Comparison of ENCODE assay signal across 8 cellular contexts in the genomic region with DNA sequence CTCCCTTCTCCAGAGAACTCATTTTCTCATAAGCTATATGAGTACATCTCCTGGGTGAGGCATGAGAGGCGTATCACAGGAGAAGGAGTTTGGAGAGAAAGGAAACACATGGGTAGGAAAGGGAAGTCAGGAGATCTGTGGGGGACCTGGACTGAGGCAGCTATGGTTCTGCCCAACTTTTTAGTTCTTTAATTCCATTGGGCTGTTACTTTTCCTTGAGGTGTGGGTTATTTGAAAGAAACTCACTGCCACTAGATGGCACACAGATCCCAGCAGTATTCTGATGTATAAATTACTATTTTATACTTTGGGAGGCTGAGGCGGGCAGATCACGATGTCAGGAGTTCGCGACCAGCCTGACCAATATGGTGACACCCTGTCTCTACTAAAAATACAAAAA.
A peak's percentile ranks its signal among the peaks of the same experiment; 100 is the strongest.
DNase-seq lines count a peak whose midpoint lies in the region; ATAC-seq and TF ChIP-seq lines count a peak whose summit lies in the region.

No MANE protein-coding gene starts in this region.

- no peaks in the 10 kb centered on the region for H3K4me1 ChIP-seq in Caco-2
- H3K4me1 ChIP-seq in KMS-11 (ENCODE audit: low read depth, poor library complexity, severe bottlenecking), result peaks cover 26% of the 10 kb centered on the region
- no peaks in the 10 kb centered on the region for H3K4me1 ChIP-seq in right lobe of liver

- CTCF ChIA-PET in Caco-2 (lab: Charles Lee), result interaction anchor here (0.6 to 2.5 kb wide), 14 partner anchors 14 to 305 kb away, joined by 3 to 17 read pairs (median 4); no protein-coding TSS in a partner anchor

- ATAC-seq in right lobe of liver (peak; percentile 46 to 66 (median 48)), GM18511 (IDR thresholded peaks at IDR 0.05; ENCODE audit: unreplicated experiment) (no peak), HG03139 (IDR thresholded peaks at IDR 0.05; ENCODE audit: unreplicated experiment) (no peak)

- 46% methylated on average over 5 of the region's 5 CpGs for WGBS in right lobe of liver (ENCODE audit: insufficient coverage, low coverage, low lambda C conversion rate, missing lambda C conversion rate)

- no peaks in the 10 kb centered on the region for H3K27me3 ChIP-seq in Caco-2 (replicated peaks; ENCODE audit: control insufficient read depth, insufficient read depth, low read length)
- H3K27me3 ChIP-seq in KMS-11 (ENCODE audit: insufficient read depth, low read depth), result no peaks in the 10 kb centered on the region
- no peaks in the 10 kb centered on the region for H3K27me3 ChIP-seq in right lobe of liver

- TF ChIP-seq POLR2A in right lobe of liver (IDR thresholded peaks at IDR 0.05), result no peak

- H3K9ac ChIP-seq in KMS-11, result no peak overlapping the region

- H3K9me3 ChIP-seq in Caco-2 (no peaks in the 10 kb centered on the region), right lobe of liver (no peaks in the 10 kb centered on the region)

- intact Hi-C loops in Caco-2 (cut with micrococcal nuclease; ENCODE audit: unreplicated experiment) (loop anchor here (1.0 kb wide), 3 partner anchors 59 to 158 kb away; no protein-coding TSS in a partner anchor), right lobe of liver (cut with DNase I) (no loop called here)

- TF ChIP-seq CTCF in Caco-2 (IDR thresholded peaks at IDR 0.05; ENCODE audit: insufficient read depth in 1 of 2, low read depth in 1 of 2, low read length in 1 of 2, severe bottlenecking in 1 of 2, unreplicated experiment in 1 of 2) (peak; percentile 63 to 68), KMS-11 (conservative IDR thresholded peaks at IDR 0.05; ENCODE audit: low read depth, low read length) (peak; percentile 46), astrocyte of the spinal cord (IDR thresholded peaks at IDR 0.05; ENCODE audit: low read depth, low read length) (peak; percentile 60), right lobe of liver (IDR thresholded peaks at IDR 0.05) (peak; percentile 39 to 53 (median 40))

- no peaks in the 10 kb centered on the region for H3K9me3 Mint-ChIP-seq in Caco-2 (ENCODE audit: unreplicated experiment)

- H3K27ac ChIP-seq in KMS-11 (no peak overlapping the region), right lobe of liver (no peak overlapping the region)

- H4K20me1 ChIP-seq in KMS-11 (ENCODE audit: insufficient read depth), result no peaks in the 10 kb centered on the region

- no peak overlapping the region for H3K4me3 ChIP-seq in Caco-2 (ENCODE audit: low read depth, low read length)
- H3K4me3 ChIP-seq in KMS-11 (IDR thresholded peaks at IDR 0.05; ENCODE audit: insufficient read depth, low read depth, low read length), result no peak overlapping the region
- H3K4me3 ChIP-seq in astrocyte of the spinal cord (ENCODE audit: low read depth, low read length), result no peak overlapping the region
- no peak overlapping the region for H3K4me3 ChIP-seq in right lobe of liver

- no peak overlapping the region for H3K4me3 Mint-ChIP-seq in Caco-2 (ENCODE audit: unreplicated experiment)

- in situ Hi-C loops in astrocyte of the spinal cord (cut with HindIII; ENCODE audit: low sequenced_read_pairs), result no loop called here

- H3K79me2 ChIP-seq in KMS-11 (ENCODE audit: insufficient read depth, low read depth), result 0 out of 2 replicates have a peak, but pooled peaks cover 3% of the 10 kb centered on the region

- peaks cover 5% of the 10 kb centered on the region for H3K36me3 Mint-ChIP-seq in Caco-2 (ENCODE audit: insufficient read depth, unreplicated experiment)

- no peaks in the 10 kb centered on the region for H3K27me3 Mint-ChIP-seq in Caco-2 (ENCODE audit: insufficient read depth, unreplicated experiment)

- H3K36me3 ChIP-seq in Caco-2 (ENCODE audit: control insufficient read depth, insufficient read depth, low read length) (no peaks in the 10 kb centered on the region), KMS-11 (ENCODE audit: insufficient read depth) (no peaks in the 10 kb centered on the region), right lobe of liver (no peaks in the 10 kb centered on the region)

- H3K4me1 Mint-ChIP-seq in Caco-2 (ENCODE audit: low read depth, unreplicated experiment), result peaks cover 7% of the 10 kb centered on the region

- H3K4me2 ChIP-seq in KMS-11, result no peak overlapping the region

- H2AFZ ChIP-seq in KMS-11 (ENCODE audit: low read depth), result no peak overlapping the region

- BruUV-seq in Caco-2 (replicated peaks; lab: Mats Ljungman, UMichigan), result no TSS peak

- POLR2A ChIA-PET in Caco-2 (lab: Charles Lee), result no interaction called here

- H3K27ac Mint-ChIP-seq in Caco-2 (ENCODE audit: unreplicated experiment), result no peak overlapping the region

- DNase-seq in Caco-2 (peak in 1 of 2 experiments; percentile 50), astrocyte of the spinal cord (ENCODE audit: low read depth, low spot score) (peak; percentile 53), right lobe of liver (no peak), GDM1 (lab: John Stamatoyannopoulos, UW) (no peak), pons (ENCODE audit: low spot score) (no peak)

Comparison
In these comparisons a context has a peak if more than half of its experiments do, and no peak if none do; other contexts are left out.
1. ATAC-seq: peak in right lobe of liver (4 of 4); none in GM18511 (single experiment) and HG03139 (single experiment).
2. Peak in every context shown above with its lines, with median percentiles within 50 percentile points of each other: CTCF ChIP-seq.